ENCODE assay signal across 19 cellular contexts in the genomic region with DNA sequence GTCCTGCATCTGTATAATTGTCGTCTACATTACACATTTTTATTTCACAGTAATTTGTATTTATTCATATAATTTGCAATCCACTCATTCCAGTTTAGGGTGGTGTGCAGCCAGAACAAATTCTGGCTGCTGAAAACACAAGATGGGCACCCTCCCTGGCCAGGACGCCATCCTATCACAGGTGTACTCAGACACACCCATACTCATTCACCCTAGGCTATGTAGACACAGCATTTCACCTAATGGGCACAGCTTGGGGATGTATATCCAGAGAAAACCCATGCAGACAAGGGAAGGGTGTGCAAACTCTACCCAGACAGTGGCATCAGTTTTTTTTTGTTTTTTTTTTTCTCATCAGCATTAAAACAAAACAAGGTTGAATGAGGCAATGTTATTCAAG.
DNase-seq lines count a peak whose midpoint lies in the region; ATAC-seq and TF ChIP-seq lines count a peak whose summit lies in the region.
"Had no signal": no experiment of that assay in that cellular context is flagged by ENCODE, and none has a peak within 500 bp of the region (broad histone marks: within the 10 kb centered on the region; RNA-seq: fewer than 3 reads in every experiment).

No MANE protein-coding gene starts in this region.

- H3K9ac ChIP-seq in mesenchymal stem cell (ENCODE audit: low read length), result no peak overlapping the region

- no peak overlapping the region for H4K8ac ChIP-seq in mesenchymal stem cell (ENCODE audit: low read length)

- H2AFZ ChIP-seq in mesenchymal stem cell (ENCODE audit: low read depth, low read length), result no peak overlapping the region

- intact Hi-C loops in uterus (cut with DNase I; ENCODE audit: low total_unique reads), result no loop called here
- intact Hi-C loops in dorsolateral prefrontal cortex (cut with DNase I), result no loop called here

- H3K79me1 ChIP-seq in mesenchymal stem cell (replicated peaks; ENCODE audit: low read length, poor library complexity, severe bottlenecking), result peaks cover 10% of the 10 kb centered on the region

- no peak overlapping the region for H3K23ac ChIP-seq in mesenchymal stem cell (ENCODE audit: low read length in 2 of 2)

- H2BK15ac ChIP-seq in mesenchymal stem cell (ENCODE audit: low read depth, poor library complexity, severe bottlenecking), result no peak overlapping the region

- no peaks in the 10 kb centered on the region for H3K27me3 ChIP-seq in mesenchymal stem cell (ENCODE audit: control insufficient read depth in 1 of 2, insufficient read depth in 1 of 2, low read length in 2 of 2)
- H3K27me3 ChIP-seq in uterus, result no peaks in the 10 kb centered on the region
- no peaks in the 10 kb centered on the region for H3K27me3 ChIP-seq in dorsolateral prefrontal cortex

- no peak for ATAC-seq in GM21526 (IDR thresholded peaks at IDR 0.05; ENCODE audit: low FRiP score, unreplicated experiment)
- ATAC-seq: A549; CD8-positive, alpha-beta T cell; GM12878; K562 had no signal

- no peak for TF ChIP-seq POLR2A in uterus (IDR thresholded peaks at IDR 0.05)

- peak overlapping the region in 1 of 2 experiments; percentile 71 for H2BK12ac ChIP-seq in mesenchymal stem cell (ENCODE audit: low read length in 2 of 2)

- peaks cover 0 to 7% of the 10 kb centered on the region in 2 experiments for H3K36me3 ChIP-seq in mesenchymal stem cell (ENCODE audit: control insufficient read depth in 1 of 2, insufficient read depth in 2 of 2, low read depth in 1 of 2, low read length in 2 of 2)
- no peaks in the 10 kb centered on the region for H3K36me3 ChIP-seq in uterus

- H4K91ac ChIP-seq in mesenchymal stem cell (ENCODE audit: low read length), result no peak overlapping the region

- peak overlapping the region; percentile 97 for H2AK5ac ChIP-seq in mesenchymal stem cell (ENCODE audit: low read length, severe bottlenecking)

- no peak overlapping the region for H3K4me3 ChIP-seq in mesenchymal stem cell (ENCODE audit: insufficient read depth in 1 of 2, low read depth in 1 of 2, low read length in 2 of 2)
- H3K4me3 ChIP-seq in uterus, result no peak overlapping the region
- no peak overlapping the region for H3K4me3 ChIP-seq in dorsolateral prefrontal cortex
- H3K4me3 ChIP-seq: A549, GM12878, K562 had no signal

- WGBS in mesenchymal stem cell, result 88% methylated on average over 2 of the region's 2 CpGs

- TF ChIP-seq CTCF in uterus (IDR thresholded peaks at IDR 0.05) (no peak), dorsolateral prefrontal cortex (IDR thresholded peaks at IDR 0.05 in 54 of 56, conservative IDR thresholded peaks at IDR 0.05 in 2 of 56; ENCODE audit: low read depth in 1 of 56, partially characterized antibody in 56 of 56) (no peak)

- H3K4ac ChIP-seq in mesenchymal stem cell (ENCODE audit: low read depth in 1 of 2, low read length in 2 of 2), result peak overlapping the region in 1 of 2 experiments; percentile 57

- H3K4me1 ChIP-seq in mesenchymal stem cell (ENCODE audit: control insufficient read depth, insufficient read depth, low read depth, low read length) (peaks cover 6% of the 10 kb centered on the region), uterus (no peaks in the 10 kb centered on the region)

- no peak overlapping the region for H2BK120ac ChIP-seq in mesenchymal stem cell (ENCODE audit: low read depth, low read length)

- H3K9me3 ChIP-seq in mesenchymal stem cell (ENCODE audit: control insufficient read depth, low read length), result no peaks in the 10 kb centered on the region
- H3K9me3 ChIP-seq in uterus, result no peaks in the 10 kb centered on the region
- H3K9me3 ChIP-seq: A549 had no signal

- no peak overlapping the region for H3K18ac ChIP-seq in mesenchymal stem cell (ENCODE audit: low read depth in 1 of 2, low read length in 2 of 2)

- H3K27ac ChIP-seq in mesenchymal stem cell (ENCODE audit: low read length, poor library complexity, severe bottlenecking) (no peak overlapping the region), uterus (no peak overlapping the region), dorsolateral prefrontal cortex (no peak overlapping the region)
- H3K27ac ChIP-seq: 22Rv1, A549 had no signal

- no peak overlapping the region for H3K4me2 ChIP-seq in mesenchymal stem cell (ENCODE audit: low read length, poor library complexity, severe bottlenecking)
- H3K4me2 ChIP-seq: A549 had no signal

- H2BK5ac ChIP-seq in mesenchymal stem cell (ENCODE audit: low read depth, low read length, poor library complexity, severe bottlenecking), result no peak overlapping the region

- peak overlapping the region in 1 of 2 experiments; percentile 71 for H3K14ac ChIP-seq in mesenchymal stem cell (ENCODE audit: low read length in 2 of 2)

- DNase-seq in NCI-H345 (lab: John Stamatoyannopoulos, UW), result peak; percentile 7
- no peak for DNase-seq in NCI-H345 treated with DMSO at 0.1 percent for 48 hours (lab: John Stamatoyannopoulos, UW; ENCODE audit: unreplicated experiment)
- peak; percentile 69 for DNase-seq in NCI-H748 (lab: John Stamatoyannopoulos, UW; ENCODE audit: unreplicated experiment)
- no peak for DNase-seq in mesenchymal stem cell
- DNase-seq in uterus, result no peak
- DNase-seq in dorsolateral prefrontal cortex, result no peak
- DNase-seq: AML-193; Calu3; CD8-positive, alpha-beta T cell; DMS79 treated with DMSO at 0.1 percent for 48 hours; EL; GOT3; H9; IMR-90 had no signal

Comparison
In these comparisons a context has a peak if more than half of its experiments do, and no peak if none do; other contexts are left out.
1. DNase-seq: peak in NCI-H345 (single experiment) and NCI-H748 (single experiment); none in NCI-H345 treated with DMSO at 0.1 percent for 48 hours (single experiment), mesenchymal stem cell (single experiment), uterus (0 of 2) and dorsolateral prefrontal cortex (0 of 10).